In the genomic region with DNA sequence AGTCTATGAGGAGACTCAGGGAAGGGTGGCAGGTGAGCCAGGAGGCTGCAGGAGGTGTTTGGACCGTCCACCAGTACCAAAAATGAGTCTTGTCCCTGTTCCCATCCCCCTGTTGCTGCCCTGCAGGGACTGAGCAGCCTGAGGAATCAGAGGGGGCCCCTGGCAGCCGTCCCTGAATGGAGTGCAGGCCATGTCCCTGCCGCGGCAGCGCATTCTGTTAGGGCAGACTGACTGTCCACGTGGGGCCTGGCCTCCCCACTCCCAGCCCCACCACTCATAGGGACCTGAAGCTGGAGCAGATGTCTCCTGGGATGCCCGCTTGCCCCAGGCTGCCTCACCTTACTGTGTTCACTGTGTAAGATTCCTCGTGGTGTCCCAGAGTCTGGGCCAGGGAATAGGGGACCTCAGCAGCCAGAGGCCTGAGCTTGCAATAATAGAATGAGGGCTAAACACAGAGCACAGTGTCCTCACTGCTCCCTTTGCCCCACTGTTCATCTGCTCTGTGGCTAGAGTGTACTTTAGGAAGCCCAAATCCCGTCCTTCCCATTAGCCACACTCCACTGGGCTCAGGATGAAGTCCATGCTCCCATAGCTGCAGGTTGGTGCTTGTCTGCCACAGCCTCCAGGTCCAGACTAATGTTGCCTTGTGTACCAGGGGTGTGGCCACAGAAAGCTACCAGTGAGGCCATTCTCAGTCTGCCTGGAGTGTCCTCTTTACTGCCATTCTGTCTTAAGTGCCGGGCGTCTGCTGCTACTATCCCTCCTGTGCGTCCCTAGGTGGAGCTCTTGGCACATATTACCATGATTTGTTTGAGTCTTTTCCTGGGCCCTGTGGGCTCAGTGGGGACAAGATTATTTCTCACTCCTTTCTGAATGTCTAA, we compare ENCODE assay signal across 9 cellular contexts.
DNase-seq lines count a peak whose midpoint lies in the region; ATAC-seq, FAIRE-seq and TF ChIP-seq lines count a peak whose summit lies in the region.
"Had no signal": no experiment of that assay in that cellular context is flagged by ENCODE, and none has a peak within 500 bp of the region (broad histone marks: within the 10 kb centered on the region; RNA-seq: fewer than 3 reads in every experiment).

No MANE protein-coding gene starts in this region.

- no peak overlapping the region for H3K9ac ChIP-seq in SK-N-SH

- TF ChIP-seq POLR2A in Peyer's patch (IDR thresholded peaks at IDR 0.05) = no peak

- no peaks in the 10 kb centered on the region for H3K9me2 ChIP-seq in SK-N-SH

- intact Hi-C loops in pancreas (cut with DNase I) = no loop called here

- no peak for TF ChIP-seq EP300 in SK-N-SH (IDR thresholded peaks at IDR 0.05; ENCODE audit: borderline replicate concordance in 1 of 2, low read depth in 1 of 2, low read length in 1 of 2)

- H3K27ac ChIP-seq in SK-N-SH (ENCODE audit: low read depth in 2 of 2, low read length in 1 of 2) (no peak overlapping the region; a peak in 1 of 4 replicates), pancreas (no peak overlapping the region), Peyer's patch (no peak overlapping the region)

- FAIRE-seq in pancreas (lab: Jason Lieb, UNC) = no peak
- FAIRE-seq: colon had no signal

- H3K36me3 ChIP-seq in SK-N-SH (replicated peaks in 1 of 2; ENCODE audit: control insufficient read depth in 1 of 2, insufficient read depth in 2 of 2, low read length in 1 of 2) (peaks cover 8 to 17% of the 10 kb centered on the region in 2 experiments), pancreas (peaks cover 0 to 37% (median 8%) of the 10 kb centered on the region in 3 donors), Peyer's patch (peaks cover 0 to 51% (median 0%) of the 10 kb centered on the region in 3 donors)

- no peaks in the 10 kb centered on the region for H4K20me1 ChIP-seq in SK-N-SH (ENCODE audit: insufficient read depth)

- H3K9me3 ChIP-seq in SK-N-SH (no peaks in the 10 kb centered on the region), pancreas (no peaks in the 10 kb centered on the region), Peyer's patch (no peaks in the 10 kb centered on the region)

- H3K4me1 ChIP-seq in SK-N-SH (ENCODE audit: control insufficient read depth in 1 of 2, insufficient read depth in 2 of 2, low read depth in 1 of 2, low read length in 1 of 2) (peaks cover 0 to 8% of the 10 kb centered on the region in 2 experiments; a peak in 1 of 4 replicates), pancreas (no peaks in the 10 kb centered on the region), Peyer's patch (no peaks in the 10 kb centered on the region)

- no peaks in the 10 kb centered on the region for H3F3A ChIP-seq in SK-N-SH (replicated peaks; ENCODE audit: insufficient read depth)

- H2AFZ ChIP-seq in SK-N-SH (ENCODE audit: low read depth) = no peak overlapping the region

- TF ChIP-seq CTCF in SK-N-SH (IDR thresholded peaks at IDR 0.05) = peak; percentile 62
- peak; percentile 81 for TF ChIP-seq CTCF in fibroblast of pulmonary artery (IDR thresholded peaks at IDR 0.05; ENCODE audit: low read length, missing control alignments)
- peak in 1 of 4 donors; percentile 9 for TF ChIP-seq CTCF in pancreas (IDR thresholded peaks at IDR 0.05)
- peak in 3 of 6 experiments; percentile 40 to 53 (median 46) for TF ChIP-seq CTCF in Peyer's patch (IDR thresholded peaks at IDR 0.05)

- ATAC-seq in pancreas (peak in 3 of 4 donors; percentile 71 to 76 (median 74)), HG03378 (IDR thresholded peaks at IDR 0.05; ENCODE audit: unreplicated experiment) (no peak)

- H3K27me3 ChIP-seq in SK-N-SH (ENCODE audit: insufficient read depth) (no peaks in the 10 kb centered on the region), pancreas (no peaks in the 10 kb centered on the region), Peyer's patch (no peaks in the 10 kb centered on the region)

- CTCF ChIA-PET in SK-N-SH (lab: Yijun Ruan, JAX) = interaction anchor here (0.6 to 4.1 kb wide), 38 partner anchors 8 to 406 kb away, joined by 3 to 37 read pairs (median 4); a partner anchor contains a TSS

- no peak overlapping the region for H3K4me2 ChIP-seq in SK-N-SH

- peak; percentile 90 for TF ChIP-seq RAD21 in SK-N-SH (IDR thresholded peaks at IDR 0.05; ENCODE audit: low read length)

- POLR2A ChIA-PET in SK-N-SH (lab: Yijun Ruan, JAX) = no interaction called here

- peak; percentile 19 for DNase-seq in stimulated activated CD4-positive, alpha-beta T cell treated with anti-CD3 and anti-CD28 coated beads, Interleukin-1b, Interleukin-23, amount 100 ng/mL, for 48 hours
- no peak for DNase-seq in stimulated activated CD4-positive, alpha-beta T cell treated with anti-CD3 and anti-CD28 coated beads, Interleukin-4, amount 100 ng/mL, for 4 hours
- DNase-seq in NCI-H1417 treated with DMSO at 0.1 percent for 48 hours (lab: John Stamatoyannopoulos, UW) (peak; percentile 68), SK-N-SH (peak; percentile 79), fibroblast of pulmonary artery (ENCODE audit: low read depth) (peak; percentile 82), pancreas (no peak), Peyer's patch (no peak)

- no peak overlapping the region; a peak in 1 of 4 replicates for H3K4me3 ChIP-seq in SK-N-SH (ENCODE audit: low read depth in 2 of 2, low read length in 1 of 2)
- no peak overlapping the region for H3K4me3 ChIP-seq in fibroblast of pulmonary artery (replicated peaks; ENCODE audit: low read depth, low read length)
- H3K4me3 ChIP-seq in pancreas = no peak overlapping the region
- no peak overlapping the region for H3K4me3 ChIP-seq in Peyer's patch

- no peaks in the 10 kb centered on the region for H3K79me2 ChIP-seq in SK-N-SH (ENCODE audit: insufficient read depth)

- 70% methylated on average over 8 of the region's 12 CpGs for WGBS in SK-N-SH (ENCODE audit: low lambda C conversion rate)
- WGBS in pancreas, 2 donors = 85 to 88% methylated on average over 12 of the region's 12 CpGs

TF ChIP-seq in SK-N-SH, 30 proteins besides CTCF, POLR2A, EP300 and RAD21:
- TF ChIP-seq, protein P1, sequence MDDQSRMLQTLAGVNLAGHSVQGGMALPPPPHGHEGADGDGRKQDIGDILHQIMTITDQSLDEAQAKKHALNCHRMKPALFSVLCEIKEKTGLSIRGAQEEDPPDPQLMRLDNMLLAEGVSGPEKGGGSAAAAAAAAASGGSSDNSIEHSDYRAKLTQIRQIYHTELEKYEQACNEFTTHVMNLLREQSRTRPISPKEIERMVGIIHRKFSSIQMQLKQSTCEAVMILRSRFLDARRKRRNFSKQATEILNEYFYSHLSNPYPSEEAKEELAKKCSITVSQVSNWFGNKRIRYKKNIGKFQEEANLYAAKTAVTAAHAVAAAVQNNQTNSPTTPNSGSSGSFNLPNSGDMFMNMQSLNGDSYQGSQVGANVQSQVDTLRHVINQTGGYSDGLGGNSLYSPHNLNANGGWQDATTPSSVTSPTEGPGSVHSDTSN (IDR thresholded peaks at IDR 0.05) = no peak
- TF ChIP-seq, protein P2, sequence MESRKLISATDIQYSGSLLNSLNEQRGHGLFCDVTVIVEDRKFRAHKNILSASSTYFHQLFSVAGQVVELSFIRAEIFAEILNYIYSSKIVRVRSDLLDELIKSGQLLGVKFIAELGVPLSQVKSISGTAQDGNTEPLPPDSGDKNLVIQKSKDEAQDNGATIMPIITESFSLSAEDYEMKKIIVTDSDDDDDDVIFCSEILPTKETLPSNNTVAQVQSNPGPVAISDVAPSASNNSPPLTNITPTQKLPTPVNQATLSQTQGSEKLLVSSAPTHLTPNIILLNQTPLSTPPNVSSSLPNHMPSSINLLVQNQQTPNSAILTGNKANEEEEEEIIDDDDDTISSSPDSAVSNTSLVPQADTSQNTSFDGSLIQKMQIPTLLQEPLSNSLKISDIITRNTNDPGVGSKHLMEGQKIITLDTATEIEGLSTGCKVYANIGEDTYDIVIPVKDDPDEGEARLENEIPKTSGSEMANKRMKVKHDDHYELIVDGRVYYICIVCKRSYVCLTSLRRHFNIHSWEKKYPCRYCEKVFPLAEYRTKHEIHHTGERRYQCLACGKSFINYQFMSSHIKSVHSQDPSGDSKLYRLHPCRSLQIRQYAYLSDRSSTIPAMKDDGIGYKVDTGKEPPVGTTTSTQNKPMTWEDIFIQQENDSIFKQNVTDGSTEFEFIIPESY (IDR thresholded peaks at IDR 0.05; ENCODE audit: borderline replicate concordance, low read depth) = no peak
- TF ChIP-seq JUND (IDR thresholded peaks at IDR 0.05) (no peak), CHD2 (IDR thresholded peaks at IDR 0.05; ENCODE audit: low read length, partially characterized antibody) (peak; percentile 13), YY1 (IDR thresholded peaks at IDR 0.05; ENCODE audit: low read depth) (no peak), SMC3 (IDR thresholded peaks at IDR 0.05; ENCODE audit: low read depth, low read length) (peak; percentile 55), POLR2AphosphoS5 (IDR thresholded peaks at IDR 0.05; ENCODE audit: low read depth, low read length) (no peak), FOXM1 (IDR thresholded peaks at IDR 0.05; ENCODE audit: low read depth) (no peak), FOSL2 (IDR thresholded peaks at IDR 0.05; ENCODE audit: borderline replicate concordance, low read depth) (no peak), GATA2 (CRISPR knock-in tag; IDR thresholded peaks at IDR 0.05) (no peak), MXI1 (IDR thresholded peaks at IDR 0.05; ENCODE audit: low read depth, low read length) (no peak), FOXJ3 (CRISPR knock-in tag; IDR thresholded peaks at IDR 0.05) (no peak), MEF2A (IDR thresholded peaks at IDR 0.05; ENCODE audit: borderline replicate concordance, low read depth) (no peak), SIN3A (IDR thresholded peaks at IDR 0.05; ENCODE audit: borderline replicate concordance, low read depth, low read length) (no peak)

Comparison
In these comparisons a context has a peak if more than half of its experiments do, and no peak if none do; other contexts are left out.
1. DNase-seq: peak in stimulated activated CD4-positive, alpha-beta T cell treated with anti-CD3 and anti-CD28 coated beads, Interleukin-1b, Interleukin-23, amount 100 ng/mL, for 48 hours (single experiment), NCI-H1417 treated with DMSO at 0.1 percent for 48 hours (single experiment), SK-N-SH (single experiment) and fibroblast of pulmonary artery (single experiment); none in stimulated activated CD4-positive, alpha-beta T cell treated with anti-CD3 and anti-CD28 coated beads, Interleukin-4, amount 100 ng/mL, for 4 hours (0 of 2), pancreas (0 of 6) and Peyer's patch (0 of 3).